12 cellular contexts compared by ENCODE assay signal in genomic region chrX:153421856-153422255, GRCh38. TPM values are rescaled to one million over a fixed set of nuclear protein-coding genes. Genes with fewer than 3 reads are reported as not detected.
"Had no signal": no experiment of that assay in that cellular context is flagged by ENCODE, and none has a peak within 500 bp of the region (broad histone marks: within the 10 kb centered on the region; RNA-seq: fewer than 3 reads in every experiment).

No MANE protein-coding gene starts in this region.

- H3K36me3 ChIP-seq: HAP-1 had no signal

- ATAC-seq: GM23338, HCT116 had no signal

- H2AFZ ChIP-seq: GM23248, GM23338 had no signal

- H3K4me1 ChIP-seq: HAP-1 had no signal

- FAIRE-seq: H1, H54 had no signal

- H3K4me3 ChIP-seq: GM23248, GM23338, HAP-1 had no signal

- H3K4me2 ChIP-seq: GM23338 had no signal

- H3K9me3 ChIP-seq: HAP-1 had no signal

- H3K27ac ChIP-seq: GM23248 had no signal

- H3K9ac ChIP-seq: GM23248 had no signal

- DNase-seq: GM23248, GOT3, H7, H9, HCEC 1CT, HFFc6 had no signal

RNA-seq across cellular contexts. Expression of gene ZFP92, which starts 10.6 kb away (rescaled TPM):
- total RNA-seq: H4, H7 had no signal
- polyA plus RNA-seq: GM23248 had no signal

RNA-seq across cellular contexts. Expression of gene PNMA6E, which starts 20.7 kb away (rescaled TPM):
- total RNA-seq: GM23248, GM23338, H1, H4, H7, H9, HFFc6 had no signal
- polyA plus RNA-seq: GM23248, GM23338, H1 had no signal
